ENCODE assay signal across 9 cellular contexts in the genomic region with DNA sequence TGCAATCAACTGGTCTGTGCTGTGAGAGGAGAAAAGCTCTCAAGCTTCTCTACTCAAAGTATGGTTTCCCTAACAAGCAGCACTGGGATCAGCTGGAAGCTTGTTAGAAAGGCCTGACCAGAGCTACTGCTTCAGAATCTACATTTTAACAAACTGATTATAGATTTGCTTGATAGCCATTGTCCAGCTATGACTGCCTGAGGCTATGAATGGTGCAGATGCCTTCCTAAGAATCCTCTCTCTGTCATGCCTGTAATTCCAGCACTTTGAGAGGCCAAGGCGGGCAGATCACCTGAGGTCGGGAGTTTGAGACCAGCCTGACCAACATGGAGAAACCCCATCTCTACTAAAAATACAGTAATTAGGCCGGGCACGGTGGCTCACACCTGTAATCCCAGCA. TPM values are rescaled to one million over a fixed set of nuclear protein-coding genes. Genes with fewer than 3 reads are reported as not detected.
"Had no signal": no experiment of that assay in that cellular context is flagged by ENCODE, and none has a peak within 500 bp of the region (broad histone marks: within the 10 kb centered on the region; RNA-seq: fewer than 3 reads in every experiment).

No MANE protein-coding gene starts in this region.

- H3K4me1 Mint-ChIP-seq: IgD-negative memory B cell had no signal

- DNase-seq: IMR-90, KBM-7, KG1 had no signal

- ATAC-seq: HepG2, K562 had no signal

- H3K27ac ChIP-seq: HL-60 had no signal

- H3K4me3 ChIP-seq: K562 had no signal

- H3K27ac Mint-ChIP-seq: IgD-negative memory B cell had no signal

- H3K4me3 Mint-ChIP-seq: IgD-negative memory B cell had no signal

RNA-seq across cellular contexts. Expression of gene PKD1L3, which starts 28.6 kb away (rescaled TPM):
- total RNA-seq: HT-29, HT1080, IMR-90, K562 had no signal
- polyA plus RNA-seq: IgD-negative memory B cell, IMR-90 had no signal
